Comparison of ENCODE assay signal across 2 cellular contexts in genomic region chr18:29925566-29925965, GRCh38.
TF ChIP-seq lines count a peak whose summit lies in the region.

No MANE protein-coding gene starts in this region.

TF ChIP-seq in HepG2, 621 proteins besides CTCF, POLR2A, EP300 and RAD21 (continued from another document):
- TF ChIP-seq FOXP1 (IDR thresholded peaks at IDR 0.05) (no peak), FOXP1 (CRISPR knock-in tag; IDR thresholded peaks at IDR 0.05) (no peak), ATF7 (IDR thresholded peaks at IDR 0.05) (peak; percentile 90), ATF7 (CRISPR knock-in tag; IDR thresholded peaks at IDR 0.05) (no peak)

TF ChIP-seq in HEK293, 187 proteins besides CTCF, POLR2A, EP300 and RAD21 (continued from another document):
- peak; percentile 47; the same call in 1 of the 2 replicates for TF ChIP-seq ATF2 (tag by site-specific recombination; IDR thresholded peaks at IDR 0.05; ENCODE audit: low read depth)
